Comparison of ENCODE assay signal across 8 cellular contexts in genomic region chr2:201116959-201117734, GRCh38. TPM values are rescaled to one million over a fixed set of nuclear protein-coding genes. Genes with fewer than 3 reads are reported as not detected.
DNase-seq lines count a peak whose midpoint lies in the region; ATAC-seq, FAIRE-seq and TF ChIP-seq lines count a peak whose summit lies in the region.

No MANE protein-coding gene starts in this region.

- H2BK5ac ChIP-seq in neuronal stem cell (ENCODE audit: low read length) = no peak overlapping the region

- H2AFZ ChIP-seq in neuronal stem cell (ENCODE audit: low read length) = peak overlapping the region; percentile 92

- H4K91ac ChIP-seq in neuronal stem cell (ENCODE audit: low read depth, low read length, poor library complexity) = no peak overlapping the region

- peak; percentile 37 for DNase-seq in NK-92 treated with Interleukin-12 subunit alpha and Interleukin-12 subunit beta, amount 100 ng/mL, for 24 hours (lab: John Stamatoyannopoulos, UW)
- DNase-seq in NK-92 (lab: John Stamatoyannopoulos, UW; ENCODE audit: unreplicated experiment) = no peak
- peak; percentile 14 for DNase-seq in HEK293T (ENCODE audit: extremely low spot score)
- DNase-seq in NCI-H446 treated with DMSO at 0.1 percent for 48 hours (lab: John Stamatoyannopoulos, UW) = peak; percentile 45
- peak; percentile 10 for DNase-seq in activated effector memory CD4-positive, alpha-beta T cell treated with Interleukin-2 at 50 U/mL for 16 hours
- peak; percentile 46 to 51 for DNase-seq in frontal cortex (ENCODE audit: low spot score in 2 of 2)
- no peak for DNase-seq in neuronal stem cell (ENCODE audit: low spot score)

- peak overlapping the region; percentile 77 for H2BK120ac ChIP-seq in neuronal stem cell (ENCODE audit: low read depth, low read length)

- no peak overlapping the region for H3K23ac ChIP-seq in neuronal stem cell (ENCODE audit: low read depth, low read length, poor library complexity)

- no CpG with 5 or more reads among the region's 22 CpGs for WGBS in neuronal stem cell (ENCODE audit: extremely low coverage in 2 of 2, insufficient read length in 2 of 2, insufficient replicate concordance in 1 of 2), 2 donors

- peaks cover 0 to 2% of the 10 kb centered on the region in 2 donors for H3K9me3 ChIP-seq in neuronal stem cell (replicated peaks in 1 of 2; ENCODE audit: control insufficient read depth in 2 of 2, insufficient read depth in 1 of 2, low read depth in 1 of 2, low read length in 2 of 2)

- H3K36me3 ChIP-seq in neuronal stem cell (replicated peaks in 1 of 2; ENCODE audit: control insufficient read depth in 2 of 2, insufficient read depth in 2 of 2, low read length in 2 of 2) = no peaks in the 10 kb centered on the region

- no peak overlapping the region for H3K4ac ChIP-seq in neuronal stem cell (ENCODE audit: low read length)

- no peak for ATAC-seq in HG02763 (IDR thresholded peaks at IDR 0.05; ENCODE audit: unreplicated experiment)

- peak overlapping the region; percentile 69 for H3K4me2 ChIP-seq in neuronal stem cell (ENCODE audit: insufficient read depth, low read length, poor library complexity, severe bottlenecking)

- no peaks in the 10 kb centered on the region for H3K79me1 ChIP-seq in neuronal stem cell (ENCODE audit: low read depth, low read length)

- H3K27me3 ChIP-seq in neuronal stem cell (ENCODE audit: control insufficient read depth in 3 of 3, insufficient read depth in 3 of 3, low read depth in 1 of 3, low read length in 3 of 3) = no peaks in the 10 kb centered on the region

- CTCF ChIA-PET in HEK293T (lab: Yijun Ruan, JAX) = interaction anchor here (0.6 to 1.3 kb wide), 4 partner anchors 41 to 604 kb away, joined by 3 to 4 read pairs (median 4); partner anchors contain the start of gene ORC2

- H3K27ac ChIP-seq in neuronal stem cell (replicated peaks; ENCODE audit: low read length) = no peak overlapping the region

- H2BK12ac ChIP-seq in neuronal stem cell (ENCODE audit: low read length) = no peak overlapping the region

- peak overlapping the region; percentile 52 to 76 for H3K4me3 ChIP-seq in neuronal stem cell (ENCODE audit: low read length in 2 of 2)

- H3K4me1 ChIP-seq in neuronal stem cell (ENCODE audit: control insufficient read depth in 2 of 2, insufficient read depth in 1 of 2, low read depth in 1 of 2, low read length in 2 of 2) = peaks cover 0 to 2% of the 10 kb centered on the region in 2 donors

- no peak overlapping the region for H2BK15ac ChIP-seq in neuronal stem cell (ENCODE audit: low read length)

- no peak overlapping the region for H2AK5ac ChIP-seq in neuronal stem cell (ENCODE audit: low read depth, low read length)

- POLR2A ChIA-PET in HEK293T (lab: Yijun Ruan, JAX) = interaction anchor here (0.9 to 1.7 kb wide), 11 partner anchors 11 to 228 kb away, joined by 3 to 9 read pairs (median 4); partner anchors contain the start of genes CASP10, HYCC2, NDUFB3 and NIF3L1

- no peak for FAIRE-seq in frontal cortex (lab: Jason Lieb, UNC)

- no peak overlapping the region for H3K14ac ChIP-seq in neuronal stem cell (ENCODE audit: low read length)

- H3K9ac ChIP-seq in neuronal stem cell (ENCODE audit: low read depth, low read length, poor library complexity) = no peak overlapping the region

- H3K18ac ChIP-seq in neuronal stem cell (ENCODE audit: low read length) = peak overlapping the region; percentile 50

- no peak overlapping the region for H4K8ac ChIP-seq in neuronal stem cell (ENCODE audit: low read depth, low read length)

TF ChIP-seq in HEK293T, 16 proteins besides CTCF, POLR2A, EP300 and RAD21:
- no peak for TF ChIP-seq SUZ12 (IDR thresholded peaks at IDR 0.05)
- TF ChIP-seq ZNF384 (IDR thresholded peaks at IDR 0.05) = peak; percentile 82

RNA-seq across cellular contexts. Expression of gene CFLAR, which starts 1.2 kb away (rescaled TPM):
- total RNA-seq in frontal cortex = 26.1 TPM
- polyA plus RNA-seq in neuronal stem cell (2013, experiment 1 of 2) = 3.8 TPM
- 4.0 TPM for polyA plus RNA-seq in neuronal stem cell (2013, experiment 2 of 2)

RNA-seq across cellular contexts. Expression of gene NDUFB3, which starts 45.3 kb away (rescaled TPM):
- 39.1 TPM for total RNA-seq in frontal cortex
- polyA plus RNA-seq in neuronal stem cell (2013, experiment 1 of 2) = 120 TPM
- polyA plus RNA-seq in neuronal stem cell (2013, experiment 2 of 2) = 120 TPM

RNA-seq across cellular contexts. Expression of gene HYCC2, which starts 45.7 kb away (rescaled TPM):
- 55.0 TPM for total RNA-seq in frontal cortex
- 4.2 TPM for polyA plus RNA-seq in neuronal stem cell (2013, experiment 1 of 2)
- polyA plus RNA-seq in neuronal stem cell (2013, experiment 2 of 2) = 4.4 TPM

Comparison
In these comparisons a context has a peak if more than half of its experiments do, and no peak if none do; other contexts are left out.
1. DNase-seq: peak in NK-92 treated with Interleukin-12 subunit alpha and Interleukin-12 subunit beta, amount 100 ng/mL, for 24 hours (single experiment), HEK293T (single experiment), NCI-H446 treated with DMSO at 0.1 percent for 48 hours (single experiment), activated effector memory CD4-positive, alpha-beta T cell treated with Interleukin-2 at 50 U/mL for 16 hours (single experiment) and frontal cortex (2 of 2); none in NK-92 (single experiment) and neuronal stem cell (single experiment).